In genomic region chr10:69057951-69058297, GRCh38 we compare ENCODE assay signal across 10 cellular contexts. TPM values are rescaled to one million over a fixed set of nuclear protein-coding genes. Genes with fewer than 3 reads are reported as not detected.
DNase-seq lines count a peak whose midpoint lies in the region; ATAC-seq and TF ChIP-seq lines count a peak whose summit lies in the region.
"Had no signal": no experiment of that assay in that cellular context is flagged by ENCODE, and none has a peak within 500 bp of the region (broad histone marks: within the 10 kb centered on the region; RNA-seq: fewer than 3 reads in every experiment).

No MANE protein-coding gene starts in this region.

- H3K4me3 Mint-ChIP-seq in CD14-positive monocyte = peak overlapping the region; percentile 76 to 77
- H3K4me3 Mint-ChIP-seq in naive thymus-derived CD4-positive, alpha-beta T cell = peak overlapping the region in 5 of 10 donors; percentile 41 to 72 (median 60)
- H3K4me3 Mint-ChIP-seq: neural progenitor cell had no signal

- H3K4me1 ChIP-seq in Loucy (ENCODE audit: insufficient read depth, low read length, poor library complexity, severe bottlenecking) (peaks cover 21% of the 10 kb centered on the region), colonic mucosa (peaks cover 9% of the 10 kb centered on the region), tibial nerve (peaks cover 0 to 30% (median 18%) of the 10 kb centered on the region in 4 donors)
- H3K4me1 ChIP-seq in naive thymus-derived CD4-positive, alpha-beta T cell (ENCODE audit: control insufficient read depth in 2 of 2, insufficient read depth in 2 of 2, low read length in 2 of 2) = peaks cover 25 to 38% of the 10 kb centered on the region in 2 donors
- peaks cover 19% of the 10 kb centered on the region for H3K4me1 ChIP-seq in effector memory CD4-positive, alpha-beta T cell (ENCODE audit: control insufficient read depth, insufficient read depth, low read length, poor library complexity, severe bottlenecking)

- H3K36me3 ChIP-seq in Loucy (ENCODE audit: insufficient read depth, low read length) (no peaks in the 10 kb centered on the region), colonic mucosa (no peaks in the 10 kb centered on the region), tibial nerve (no peaks in the 10 kb centered on the region)
- H3K36me3 ChIP-seq in naive thymus-derived CD4-positive, alpha-beta T cell (ENCODE audit: control insufficient read depth in 2 of 3, insufficient read depth in 3 of 3, low read length in 3 of 3) = no peaks in the 10 kb centered on the region
- H3K36me3 ChIP-seq in effector memory CD4-positive, alpha-beta T cell (ENCODE audit: control insufficient read depth, insufficient read depth, low read length) = no peaks in the 10 kb centered on the region
- H3K36me3 ChIP-seq: neural progenitor cell had no signal

- no peaks in the 10 kb centered on the region; the same call in 1 of the 2 replicates for H3F3A ChIP-seq in Loucy (ENCODE audit: low read depth)

- WGBS in tibial nerve, 2 donors = 0% methylated on average over 1 of the region's 1 CpG

- no peaks in the 10 kb centered on the region for H3K79me2 ChIP-seq in Loucy (ENCODE audit: insufficient read depth, low read length)

- H3K27me3 ChIP-seq in Loucy (ENCODE audit: insufficient read depth, low read length, poor library complexity, severe bottlenecking) = no peaks in the 10 kb centered on the region
- H3K27me3 ChIP-seq in colonic mucosa = no peaks in the 10 kb centered on the region
- H3K27me3 ChIP-seq in naive thymus-derived CD4-positive, alpha-beta T cell (ENCODE audit: control insufficient read depth in 2 of 2, insufficient read depth in 2 of 2, low read length in 2 of 2) = no peaks in the 10 kb centered on the region
- no peaks in the 10 kb centered on the region for H3K27me3 ChIP-seq in effector memory CD4-positive, alpha-beta T cell (replicated peaks; ENCODE audit: control insufficient read depth, insufficient read depth, low read length, poor library complexity, severe bottlenecking)
- H3K27me3 ChIP-seq in tibial nerve = no peaks in the 10 kb centered on the region
- H3K27me3 ChIP-seq: neural progenitor cell had no signal

- TF ChIP-seq EP300 in tibial nerve (IDR thresholded peaks at IDR 0.05) = no peak

- CTCF ChIA-PET in naive thymus-derived CD4-positive, alpha-beta T cell (lab: Charles Lee) = interaction anchor here (0.6 kb wide), 1 partner anchor 314 kb away, joined by 4 read pairs; no protein-coding TSS in a partner anchor

- no peak for TF ChIP-seq CTCF in CD14-positive monocyte (IDR thresholded peaks at IDR 0.05)
- no peak for TF ChIP-seq CTCF in Loucy (conservative IDR thresholded peaks at IDR 0.05; ENCODE audit: low read length)
- no peak for TF ChIP-seq CTCF in colonic mucosa (IDR thresholded peaks at IDR 0.05)
- no peak for TF ChIP-seq CTCF in GM10266 (IDR thresholded peaks at IDR 0.05; ENCODE audit: control insufficient read depth, insufficient read depth, low read depth, missing control alignments)
- no peak for TF ChIP-seq CTCF in tibial nerve (IDR thresholded peaks at IDR 0.05)

- TF ChIP-seq POLR2A in tibial nerve (IDR thresholded peaks at IDR 0.05) = no peak

- peaks cover under 1 to 1% of the 10 kb centered on the region in 2 donors for H3K36me3 Mint-ChIP-seq in CD14-positive monocyte
- peaks cover 0 to 3% (median 0%) of the 10 kb centered on the region in 5 donors for H3K36me3 Mint-ChIP-seq in naive thymus-derived CD4-positive, alpha-beta T cell
- H3K36me3 Mint-ChIP-seq: neural progenitor cell had no signal

- peaks cover 81% of the 10 kb centered on the region for H3K4me1 Mint-ChIP-seq in CD14-positive monocyte
- H3K4me1 Mint-ChIP-seq in naive thymus-derived CD4-positive, alpha-beta T cell = peaks cover 37 to 55% (median 45%) of the 10 kb centered on the region in 7 donors

- peak overlapping the region; percentile 97 to 100 (median 98) for H3K27ac Mint-ChIP-seq in CD14-positive monocyte
- H3K27ac Mint-ChIP-seq in naive thymus-derived CD4-positive, alpha-beta T cell = peak overlapping the region; percentile 74 to 88 (median 82)
- H3K27ac Mint-ChIP-seq: neural progenitor cell had no signal

- no peak overlapping the region for H3K9ac ChIP-seq in Loucy (ENCODE audit: low read depth, low read length, poor library complexity, severe bottlenecking)
- H3K9ac ChIP-seq in colonic mucosa (ENCODE audit: low read depth in 2 of 2, low read length in 2 of 2) = peak overlapping the region in 1 of 2 donors; percentile 51
- H3K9ac ChIP-seq: neural progenitor cell had no signal

- H3K27ac ChIP-seq in colonic mucosa = peak overlapping the region; percentile 63
- no peak overlapping the region for H3K27ac ChIP-seq in naive thymus-derived CD4-positive, alpha-beta T cell (ENCODE audit: low read depth, low read length)
- no peak overlapping the region for H3K27ac ChIP-seq in effector memory CD4-positive, alpha-beta T cell (ENCODE audit: insufficient read depth, low read length, poor library complexity, severe bottlenecking)
- H3K27ac ChIP-seq in tibial nerve = peak overlapping the region in 2 of 4 donors; percentile 71 to 74
- H3K27ac ChIP-seq: neural progenitor cell had no signal

- H3K4me2 ChIP-seq in Loucy (ENCODE audit: low read depth, low read length, poor library complexity, severe bottlenecking) = no peak overlapping the region
- H3K4me2 ChIP-seq: neural progenitor cell had no signal

- ATAC-seq in naive thymus-derived CD4-positive, alpha-beta T cell = no peak

- H2AFZ ChIP-seq in Loucy (ENCODE audit: low read length) = peak overlapping the region; percentile 86

- H4K20me1 ChIP-seq in Loucy (ENCODE audit: insufficient read depth, low read length, poor library complexity, severe bottlenecking) = no peaks in the 10 kb centered on the region

- DNase-seq in CD14-positive monocyte (ENCODE audit: low spot score) = no peak
- no peak for DNase-seq in colonic mucosa
- DNase-seq in naive thymus-derived CD4-positive, alpha-beta T cell = no peak
- DNase-seq in GM10266 (ENCODE audit: extremely low spot score) = no peak
- DNase-seq in effector memory CD4-positive, alpha-beta T cell = no peak
- DNase-seq in tibial nerve (ENCODE audit: low spot score in 2 of 2) = no peak
- no peak for DNase-seq in NCI-H2081 treated with DMSO at 0.1 percent for 48 hours (lab: John Stamatoyannopoulos, UW)
- DNase-seq: NCI-H526 had no signal

- intact Hi-C loops in CD14-positive monocyte (cut with micrococcal nuclease) = no loop called here
- intact Hi-C loops in colonic mucosa (cut with DNase I) = no loop called here
- intact Hi-C loops in naive thymus-derived CD4-positive, alpha-beta T cell (cut with micrococcal nuclease) = no loop called here

- H3K4me3 ChIP-seq in Loucy (ENCODE audit: low read length, poor library complexity, severe bottlenecking) = no peak overlapping the region
- no peak overlapping the region for H3K4me3 ChIP-seq in colonic mucosa
- H3K4me3 ChIP-seq in naive thymus-derived CD4-positive, alpha-beta T cell (ENCODE audit: low read length) = no peak overlapping the region
- H3K4me3 ChIP-seq in effector memory CD4-positive, alpha-beta T cell (ENCODE audit: insufficient read depth, low read depth, low read length, poor library complexity, severe bottlenecking) = no peak overlapping the region
- H3K4me3 ChIP-seq in tibial nerve = no peak overlapping the region
- H3K4me3 ChIP-seq: neural progenitor cell had no signal

- H3K9me3 Mint-ChIP-seq in CD14-positive monocyte = peaks cover 0 to 2% (median 0%) of the 10 kb centered on the region in 7 donors
- no peaks in the 10 kb centered on the region for H3K9me3 Mint-ChIP-seq in naive thymus-derived CD4-positive, alpha-beta T cell
- H3K9me3 Mint-ChIP-seq: neural progenitor cell had no signal

- no peaks in the 10 kb centered on the region for H3K9me3 ChIP-seq in Loucy (ENCODE audit: insufficient read depth, low read depth, low read length)
- no peaks in the 10 kb centered on the region for H3K9me3 ChIP-seq in colonic mucosa
- no peaks in the 10 kb centered on the region for H3K9me3 ChIP-seq in naive thymus-derived CD4-positive, alpha-beta T cell (ENCODE audit: control insufficient read depth in 2 of 3, low read length in 3 of 3)
- H3K9me3 ChIP-seq in effector memory CD4-positive, alpha-beta T cell (ENCODE audit: control insufficient read depth, low read length) = no peaks in the 10 kb centered on the region
- H3K9me3 ChIP-seq in tibial nerve = no peaks in the 10 kb centered on the region

- POLR2A ChIA-PET in naive thymus-derived CD4-positive, alpha-beta T cell (lab: Charles Lee) = interaction anchor here (0.6 to 0.9 kb wide), 2 partner anchors 30 to 171 kb away, joined by 3 read pairs; partner anchors contain the start of gene SRGN

- peaks cover 0 to under 1% (median 0%) of the 10 kb centered on the region in 3 donors for H3K27me3 Mint-ChIP-seq in CD14-positive monocyte (ENCODE audit: low read depth in 3 of 3)
- no peaks in the 10 kb centered on the region for H3K27me3 Mint-ChIP-seq in naive thymus-derived CD4-positive, alpha-beta T cell

- no peaks in the 10 kb centered on the region for H3K9me2 ChIP-seq in Loucy (replicated peaks; ENCODE audit: low read depth, low read length)

RNA-seq across cellular contexts. Expression of gene SRGN, which starts 30.0 kb away (rescaled TPM):
- 1,000 to 10,000 TPM; 1,724 to 1,859 TPM for polyA plus RNA-seq in CD14-positive monocyte
- total RNA-seq in colonic mucosa = 10 to 100 TPM; 14.3 to 57.8 TPM
- total RNA-seq in naive thymus-derived CD4-positive, alpha-beta T cell = 100 to 1,000 TPM in 3 of 5 experiments, 10 to 100 TPM in 2; 66.6 to 748 (median 227) TPM
- 100 to 1,000 TPM in 1 of 2 donors, 10 to 100 TPM in 1; 79.1 to 118 TPM for polyA plus RNA-seq in naive thymus-derived CD4-positive, alpha-beta T cell
- 100 to 1,000 TPM in 3 of 4 donors, 10 to 100 TPM in 1; 90.0 to 313 (median 105) TPM for total RNA-seq in tibial nerve
